Comparison of ENCODE assay signal across 17 cellular contexts in genomic region chr19:1819976-1820255, GRCh38. TPM values are rescaled to one million over a fixed set of nuclear protein-coding genes. Genes with fewer than 3 reads are reported as not detected.
DNase-seq lines count a peak whose midpoint lies in the region; ATAC-seq, FAIRE-seq and TF ChIP-seq lines count a peak whose summit lies in the region.
"Had no signal": no experiment of that assay in that cellular context is flagged by ENCODE, and none has a peak within 500 bp of the region (broad histone marks: within the 10 kb centered on the region; RNA-seq: fewer than 3 reads in every experiment).

No MANE protein-coding gene starts in this region.

- H3K27me3 ChIP-seq in HepG2 (ENCODE audit: control insufficient read depth in 1 of 2, insufficient read depth in 2 of 2, low read length in 2 of 2) (no peaks in the 10 kb centered on the region), right lobe of liver (no peaks in the 10 kb centered on the region), K562 (ENCODE audit: control insufficient read depth in 2 of 2, insufficient read depth in 2 of 2, low read length in 2 of 2) (no peaks in the 10 kb centered on the region), dorsolateral prefrontal cortex (no peaks in the 10 kb centered on the region)

- no peak overlapping the region for H2AFZ ChIP-seq in HepG2 (ENCODE audit: low read length)
- no peak overlapping the region for H2AFZ ChIP-seq in K562 (ENCODE audit: low read depth, low read length)

- TF ChIP-seq RAD21 in HepG2 (CRISPR knock-in tag; IDR thresholded peaks at IDR 0.05): no peak
- TF ChIP-seq RAD21 in K562 (CRISPR knock-in tag; conservative IDR thresholded peaks at IDR 0.05 in 1 of 2, IDR thresholded peaks at IDR 0.05 in 1 of 2): no peak

- no peaks in the 10 kb centered on the region for H3K9me1 ChIP-seq in K562 (ENCODE audit: control insufficient read depth, insufficient read depth, low read length)

- no peaks in the 10 kb centered on the region for H3K9me3 ChIP-seq in HepG2 (ENCODE audit: low read length)
- no peaks in the 10 kb centered on the region for H3K9me3 ChIP-seq in right lobe of liver
- H3K9me3 ChIP-seq in K562 (replicated peaks; ENCODE audit: control insufficient read depth, insufficient read depth, low read depth, low read length): no peaks in the 10 kb centered on the region
- H3K9me3 ChIP-seq: HAP-1 had no signal

- DNase-seq in HepG2 (ENCODE audit: low spot score) (no peak), right lobe of liver (no peak), K562 (ENCODE audit: extremely low read depth in 1 of 4, low spot score in 3 of 4) (no peak), NCI-H1694 treated with DMSO at 0.1 percent for 48 hours (lab: John Stamatoyannopoulos, UW) (no peak), dorsolateral prefrontal cortex (no peak)
- DNase-seq: C1 segment of cervical spinal cord; Calu3; CD4-positive, alpha-beta memory T cell; COR-L47; DMS53; DMS79 treated with DMSO at 0.1 percent for 48 hours; GF-D8; GOT3; HFFc6 had no signal

- H4K20me1 ChIP-seq in HepG2 (ENCODE audit: insufficient read depth, low read length) (no peaks in the 10 kb centered on the region), K562 (replicated peaks; ENCODE audit: control insufficient read depth, insufficient read depth, low read length) (no peaks in the 10 kb centered on the region)

- no CpG with 5 or more reads among the region's 13 CpGs for WGBS in HepG2 (ENCODE audit: low lambda C conversion rate)
- no CpG with 5 or more reads among the region's 13 CpGs for WGBS in right lobe of liver (ENCODE audit: insufficient coverage, low coverage, low lambda C conversion rate, missing lambda C conversion rate)
- WGBS in K562 (ENCODE audit: insufficient coverage, low coverage, missing lambda C conversion rate): 81% methylated on average over 5 of the region's 13 CpGs

- CTCF ChIA-PET in HepG2 (lab: Yijun Ruan, JAX; ENCODE audit: low intra/inter-chr PET ratio, low total read pairs) (no interaction called here), K562 (lab: Yijun Ruan, JAX; ENCODE audit: low intra/inter-chr PET ratio) (no interaction called here)

- in situ Hi-C loops in HepG2 (cut with HindIII; ENCODE audit: extremely low pct_ligation_motif_present, low pct_unique_long_range_greater_than_20kb): loop anchor here (5.0 kb wide), 1 partner anchor 43 kb away; no protein-coding TSS in a partner anchor
- in situ Hi-C loops in K562 (cut with MboI): no loop called here

- intact Hi-C loops in HepG2 (cut with micrococcal nuclease; ENCODE audit: unreplicated experiment): no loop called here
- intact Hi-C loops in right lobe of liver (cut with DNase I): no loop called here
- intact Hi-C loops in K562 (cut with micrococcal nuclease): no loop called here
- intact Hi-C loops in dorsolateral prefrontal cortex (cut with DNase I): no loop called here

- TF ChIP-seq CTCF in HepG2 (CRISPR knock-in tag; IDR thresholded peaks at IDR 0.05) (no peak), right lobe of liver (IDR thresholded peaks at IDR 0.05) (no peak), K562 (IDR thresholded peaks at IDR 0.05 in 2 of 3, conservative IDR thresholded peaks at IDR 0.05 in 1 of 3; ENCODE audit: insufficient read depth in 2 of 3, low read depth in 1 of 3, low read length in 3 of 3) (no peak), dorsolateral prefrontal cortex (IDR thresholded peaks at IDR 0.05 in 54 of 56, conservative IDR thresholded peaks at IDR 0.05 in 2 of 56; ENCODE audit: low read depth in 1 of 56, partially characterized antibody in 56 of 56) (no peak)

- ATAC-seq in HepG2 (no peak), right lobe of liver (no peak), K562 (no peak)

- no peak overlapping the region for H3K4me3 ChIP-seq in HepG2 (replicated peaks in 1 of 3; ENCODE audit: insufficient read depth in 1 of 3, low read depth in 2 of 3, low read length in 3 of 3)
- H3K4me3 ChIP-seq in right lobe of liver: no peak overlapping the region
- no peak overlapping the region for H3K4me3 ChIP-seq in K562
- no peak overlapping the region for H3K4me3 ChIP-seq in dorsolateral prefrontal cortex
- H3K4me3 ChIP-seq: HAP-1 had no signal

- POLR2A ChIA-PET in HepG2 (lab: Yijun Ruan, JAX) (interaction anchor here (0.5 kb wide), 1 partner anchor 109 kb away, joined by 3 read pairs; no protein-coding TSS in a partner anchor), K562 (lab: Yijun Ruan, JAX) (interaction anchor here (0.6 to 1.1 kb wide), 3 partner anchors 11 to 35 kb away, joined by 3 read pairs; no protein-coding TSS in a partner anchor)

- H3K4me1 ChIP-seq in HepG2 (ENCODE audit: insufficient read depth, low read length) (no peaks in the 10 kb centered on the region), right lobe of liver (no peaks in the 10 kb centered on the region), K562 (replicated peaks in 1 of 2; ENCODE audit: control insufficient read depth in 2 of 2, insufficient read depth in 2 of 2, low read length in 2 of 2) (peaks cover 7 to 41% of the 10 kb centered on the region in 2 experiments; a peak in 4 of 5 replicates)
- H3K4me1 ChIP-seq: HAP-1 had no signal

- no peak for TF ChIP-seq POLR2A in HepG2 (IDR thresholded peaks at IDR 0.05; ENCODE audit: insufficient read depth in 1 of 2, low read depth in 2 of 2, low read length in 2 of 2)
- TF ChIP-seq POLR2A in right lobe of liver (IDR thresholded peaks at IDR 0.05): no peak
- TF ChIP-seq POLR2A in K562 (conservative IDR thresholded peaks at IDR 0.05): no peak

- H3K27ac ChIP-seq in HepG2 (ENCODE audit: extremely low read length, insufficient read depth, low read length) (no peak overlapping the region), right lobe of liver (no peak overlapping the region), K562 (ENCODE audit: extremely low read depth, low read depth, low read length) (no peak overlapping the region), dorsolateral prefrontal cortex (no peak overlapping the region)

- H3K36me3 ChIP-seq in HepG2 (replicated peaks in 1 of 2; ENCODE audit: control insufficient read depth in 1 of 2, insufficient read depth in 2 of 2, low read length in 2 of 2): peaks cover 40 to 52% of the 10 kb centered on the region in 2 experiments
- peaks cover 0 to 77% (median 33%) of the 10 kb centered on the region in 4 donors for H3K36me3 ChIP-seq in right lobe of liver
- H3K36me3 ChIP-seq in K562 (ENCODE audit: control insufficient read depth, insufficient read depth, low read length): peaks cover 94% of the 10 kb centered on the region; the same call in 2 of the 3 replicates

- no peak overlapping the region for H3K9ac ChIP-seq in HepG2 (ENCODE audit: insufficient read depth, low read depth, low read length)
- H3K9ac ChIP-seq in K562 (ENCODE audit: insufficient read depth in 1 of 2, low read depth in 2 of 2, low read length in 2 of 2): no peak overlapping the region

- H3K4me2 ChIP-seq in HepG2 (ENCODE audit: low read depth, low read length) (no peak overlapping the region), K562 (ENCODE audit: insufficient read depth, low read length) (no peak overlapping the region)

- FAIRE-seq in HepG2 (lab: Jason Lieb, UNC) (no peak), K562 (lab: Jason Lieb, UNC) (no peak)
- FAIRE-seq: GM12892, H54 had no signal

- TF ChIP-seq EP300 in HepG2 (IDR thresholded peaks at IDR 0.05; ENCODE audit: low read depth in 2 of 2, low read length in 2 of 2) (no peak), HepG2 (CRISPR knock-in tag; IDR thresholded peaks at IDR 0.05; ENCODE audit: borderline replicate concordance) (no peak), K562 (IDR thresholded peaks at IDR 0.05; ENCODE audit: low read length) (no peak)

- no TSS peak for BruUV-seq in HepG2 (replicated peaks; lab: Mats Ljungman, UMichigan)
- no TSS peak for BruUV-seq in K562 (replicated peaks; lab: Mats Ljungman, UMichigan)

- no peaks in the 10 kb centered on the region for H3K79me2 ChIP-seq in HepG2 (ENCODE audit: insufficient read depth, low read length)
- peaks cover 20% of the 10 kb centered on the region for H3K79me2 ChIP-seq in K562 (ENCODE audit: control insufficient read depth, insufficient read depth, low read length)

RNA-seq across cellular contexts. Expression of gene ATP8B3, which starts 7.8 kb away (rescaled TPM):
- total RNA-seq in HepG2 (2016; rRNA removed; fragmentation: Illumina TruSeq; extraction: Trizol) (1.8 and 2.6 TPM in 2 replicates), right lobe of liver (1 to 10 TPM in 5 of 6 experiments, under 1 TPM in 1; 0.86 to 5.7 (median 3.1) TPM), K562 (2014; rRNA removed) (3.2 and 5.0 TPM in 2 replicates), K562 (2014; rRNA removed; fragmentation: Illumina TruSeq; extraction: Trizol) (3.2 and 3.6 TPM in 2 replicates), K562 (2015; rRNA removed; fragmentation: Illumina TruSeq; extraction: Trizol) (3.8 and 4.3 TPM in 2 replicates), K562 (2021) (12.3 and 13.2 TPM in 2 replicates), dorsolateral prefrontal cortex (1 to 10 TPM in 31 of 120 experiments, under 1 TPM in 87, not detected in 2; 0.11 to 2.1 (median 0.64) TPM)
- 0.35 and 0.40 TPM in 2 replicates for total RNA-seq in HepG2 (2016; cell fraction: cytosol; rRNA removed; fragmentation: Illumina TruSeq; extraction: Trizol; ENCODE audit: low read depth)
- 1.8 and 2.6 TPM in 2 replicates for total RNA-seq in HepG2 (2016; cell fraction: insoluble cytoplasmic fraction; rRNA removed; fragmentation: Illumina TruSeq; extraction: Trizol)
- 1.2 and 1.7 TPM in 2 replicates for total RNA-seq in HepG2 (2016; cell fraction: membrane; rRNA removed; fragmentation: Illumina TruSeq; extraction: Trizol)
- 1.9 and 3.5 TPM in 2 replicates for total RNA-seq in HepG2 (2016; cell fraction: nucleus; rRNA removed; fragmentation: Illumina TruSeq; extraction: Trizol)
- polyA plus RNA-seq in HepG2 (2011; rRNA removed) (5.8 and 5.9 TPM in 2 replicates), K562 (2011; rRNA removed) (8.3 and 13.2 TPM in 2 replicates), K562 (2014; fragmentation: Illumina TruSeq; extraction: Trizol) (6.0 and 6.4 TPM in 2 replicates), K562 (2014; fragmentation: Nextera tagmentation; extraction: Ambion mirVana) (1 to 10 TPM; 1.2 to 2.2 TPM), K562 (2014; rRNA removed) (10.1 and 11.9 TPM in 2 replicates)
- 3.8 and 4.8 TPM in 2 replicates for polyA plus RNA-seq in HepG2 (2011; cell fraction: cytosol; rRNA removed)
- 10.6 and 12.8 TPM in 2 replicates for polyA plus RNA-seq in HepG2 (2011; cell fraction: nucleus; rRNA removed)
- polyA plus RNA-seq in HepG2 (2012): 2.4 and 2.5 TPM in 2 replicates
- 0.36 and 0.59 TPM in 2 replicates for polyA plus RNA-seq in HepG2 (2016; cell fraction: cytosol; fragmentation: Illumina TruSeq; extraction: Trizol; ENCODE audit: low read depth)
- polyA plus RNA-seq in HepG2 (2016; cell fraction: insoluble cytoplasmic fraction; fragmentation: Illumina TruSeq; extraction: Trizol; ENCODE audit: low read depth): 1.1 and 2.2 TPM in 2 replicates
- polyA plus RNA-seq in HepG2 (2016; cell fraction: membrane; fragmentation: Illumina TruSeq; extraction: Trizol; ENCODE audit: low read depth): 0.69 and 0.98 TPM in 2 replicates
- polyA plus RNA-seq in HepG2 (2016; cell fraction: nucleus; fragmentation: Illumina TruSeq; extraction: Trizol; ENCODE audit: insufficient read depth, low read depth): 9.6 and 11.4 TPM in 2 replicates
- 10.3 and 16.8 TPM in 2 replicates for polyA minus RNA-seq in HepG2 (2011; rRNA and poly(A)+ RNA removed; ENCODE audit: low replicate concordance)
- polyA minus RNA-seq in HepG2 (2011; cell fraction: cytosol; rRNA and poly(A)+ RNA removed): 4.6 and 5.4 TPM in 2 replicates
- 2.7 and 3.0 TPM in 2 replicates for polyA minus RNA-seq in HepG2 (2011; cell fraction: nucleus; rRNA and poly(A)+ RNA removed)
- 40.7 and 89.4 TPM in 2 replicates for total RNA-seq in K562 (2011; cell fraction: chromatin; rRNA removed; ENCODE audit: low replicate concordance)
- 37.1 and 44.7 TPM in 2 replicates for total RNA-seq in K562 (2011; cell fraction: nucleolus; rRNA removed)
- total RNA-seq in K562 (2011; cell fraction: nucleoplasm; rRNA removed): 35.0 and 38.7 TPM in 2 replicates
- 12.0 and 13.1 TPM in 2 replicates for polyA plus RNA-seq in K562 (2011; cell fraction: cytosol; rRNA removed)
- polyA plus RNA-seq in K562 (2011; cell fraction: nucleus; rRNA removed): 36.1 and 44.4 TPM in 2 replicates
- polyA plus RNA-seq in K562 (2012): 5.6 and 7.6 TPM in 2 replicates
- polyA minus RNA-seq in K562 (2011; rRNA and poly(A)+ RNA removed): 9.7 and 10.4 TPM in 2 replicates
- polyA minus RNA-seq in K562 (2011; cell fraction: cytosol; rRNA and poly(A)+ RNA removed): 7.3 and 10.2 TPM in 2 replicates
- 5.4 and 7.0 TPM in 2 replicates for polyA minus RNA-seq in K562 (2011; cell fraction: nucleus; rRNA and poly(A)+ RNA removed)

RNA-seq across cellular contexts. Expression of gene REXO1, which starts 28.4 kb away (rescaled TPM):
- total RNA-seq in HepG2 (2016; rRNA removed; fragmentation: Illumina TruSeq; extraction: Trizol) (3.0 and 5.0 TPM in 2 replicates), right lobe of liver (10 to 100 TPM in 4 of 6 experiments, 1 to 10 TPM in 2; 8.0 to 17.7 (median 12.6) TPM), K562 (2014; rRNA removed) (15.8 and 21.9 TPM in 2 replicates), K562 (2014; rRNA removed; fragmentation: Illumina TruSeq; extraction: Trizol) (3.5 and 4.5 TPM in 2 replicates), K562 (2015; rRNA removed; fragmentation: Illumina TruSeq; extraction: Trizol) (15.8 and 20.8 TPM in 2 replicates), K562 (2021) (52.4 and 63.3 TPM in 2 replicates), dorsolateral prefrontal cortex (10 to 100 TPM; 33.1 to 84.1 (median 54.4) TPM)
- 1.1 and 3.2 TPM in 2 replicates for total RNA-seq in HepG2 (2016; cell fraction: cytosol; rRNA removed; fragmentation: Illumina TruSeq; extraction: Trizol; ENCODE audit: low read depth)
- 4.1 and 5.2 TPM in 2 replicates for total RNA-seq in HepG2 (2016; cell fraction: insoluble cytoplasmic fraction; rRNA removed; fragmentation: Illumina TruSeq; extraction: Trizol)
- 3.9 and 4.2 TPM in 2 replicates for total RNA-seq in HepG2 (2016; cell fraction: membrane; rRNA removed; fragmentation: Illumina TruSeq; extraction: Trizol)
- 6.0 and 7.6 TPM in 2 replicates for total RNA-seq in HepG2 (2016; cell fraction: nucleus; rRNA removed; fragmentation: Illumina TruSeq; extraction: Trizol)
- polyA plus RNA-seq in HepG2 (2011; rRNA removed) (11.2 and 13.0 TPM in 2 replicates), K562 (2011; rRNA removed) (14.6 and 21.5 TPM in 2 replicates), K562 (2014; fragmentation: Illumina TruSeq; extraction: Trizol) (16.7 and 40.7 TPM in 2 replicates), K562 (2014; fragmentation: Nextera tagmentation; extraction: Ambion mirVana) (under 1 TPM; 0.04 to 0.29 TPM), K562 (2014; rRNA removed) (31.0 and 50.1 TPM in 2 replicates)
- 8.7 and 9.8 TPM in 2 replicates for polyA plus RNA-seq in HepG2 (2011; cell fraction: cytosol; rRNA removed)
- 91.1 and 123 TPM in 2 replicates for polyA plus RNA-seq in HepG2 (2011; cell fraction: nucleus; rRNA removed)
- 13.8 and 15.4 TPM in 2 replicates for polyA plus RNA-seq in HepG2 (2012)
- polyA plus RNA-seq in HepG2 (2016; cell fraction: cytosol; fragmentation: Illumina TruSeq; extraction: Trizol; ENCODE audit: low read depth): 1.7 and 1.8 TPM in 2 replicates
- 7.3 and 10.0 TPM in 2 replicates for polyA plus RNA-seq in HepG2 (2016; cell fraction: insoluble cytoplasmic fraction; fragmentation: Illumina TruSeq; extraction: Trizol; ENCODE audit: low read depth)
- polyA plus RNA-seq in HepG2 (2016; cell fraction: membrane; fragmentation: Illumina TruSeq; extraction: Trizol; ENCODE audit: low read depth): 5.1 and 5.3 TPM in 2 replicates
- polyA plus RNA-seq in HepG2 (2016; cell fraction: nucleus; fragmentation: Illumina TruSeq; extraction: Trizol; ENCODE audit: insufficient read depth, low read depth): 39.5 and 44.1 TPM in 2 replicates
- 16.3 and 19.1 TPM in 2 replicates for polyA minus RNA-seq in HepG2 (2011; rRNA and poly(A)+ RNA removed; ENCODE audit: low replicate concordance)
- polyA minus RNA-seq in HepG2 (2011; cell fraction: cytosol; rRNA and poly(A)+ RNA removed): 5.5 and 7.7 TPM in 2 replicates
- 9.3 and 10.8 TPM in 2 replicates for polyA minus RNA-seq in HepG2 (2011; cell fraction: nucleus; rRNA and poly(A)+ RNA removed)
- total RNA-seq in K562 (2011; cell fraction: chromatin; rRNA removed; ENCODE audit: low replicate concordance): 46.7 and 163 TPM in 2 replicates
- total RNA-seq in K562 (2011; cell fraction: nucleolus; rRNA removed): 112 and 114 TPM in 2 replicates
- 55.0 and 57.6 TPM in 2 replicates for total RNA-seq in K562 (2011; cell fraction: nucleoplasm; rRNA removed)
- polyA plus RNA-seq in K562 (2011; cell fraction: cytosol; rRNA removed): 17.4 and 27.3 TPM in 2 replicates
- polyA plus RNA-seq in K562 (2011; cell fraction: nucleus; rRNA removed): 56.5 and 100 TPM in 2 replicates
- 37.1 and 39.8 TPM in 2 replicates for polyA plus RNA-seq in K562 (2012)
- polyA minus RNA-seq in K562 (2011; rRNA and poly(A)+ RNA removed): 7.4 and 11.2 TPM in 2 replicates
- polyA minus RNA-seq in K562 (2011; cell fraction: cytosol; rRNA and poly(A)+ RNA removed): 23.8 and 34.7 TPM in 2 replicates
- polyA minus RNA-seq in K562 (2011; cell fraction: nucleus; rRNA and poly(A)+ RNA removed): 19.5 and 21.3 TPM in 2 replicates

RNA-seq across cellular contexts. Expression of gene KLF16, which starts 43.5 kb away (rescaled TPM):
- total RNA-seq in HepG2 (2016; rRNA removed; fragmentation: Illumina TruSeq; extraction: Trizol): 6.2 and 6.7 TPM in 2 replicates
- total RNA-seq in HepG2 (2016; cell fraction: cytosol; rRNA removed; fragmentation: Illumina TruSeq; extraction: Trizol; ENCODE audit: low read depth): 2.1 and 2.2 TPM in 2 replicates
- total RNA-seq in HepG2 (2016; cell fraction: insoluble cytoplasmic fraction; rRNA removed; fragmentation: Illumina TruSeq; extraction: Trizol): 5.5 and 5.9 TPM in 2 replicates
- total RNA-seq in HepG2 (2016; cell fraction: membrane; rRNA removed; fragmentation: Illumina TruSeq; extraction: Trizol): 8.3 and 8.9 TPM in 2 replicates
- 4.0 and 4.8 TPM in 2 replicates for total RNA-seq in HepG2 (2016; cell fraction: nucleus; rRNA removed; fragmentation: Illumina TruSeq; extraction: Trizol)
- polyA plus RNA-seq in HepG2 (2011; rRNA removed): 3.5 and 4.7 TPM in 2 replicates
- polyA plus RNA-seq in HepG2 (2011; cell fraction: cytosol; rRNA removed): 3.7 and 7.0 TPM in 2 replicates
- 16.7 and 31.9 TPM in 2 replicates for polyA plus RNA-seq in HepG2 (2011; cell fraction: nucleus; rRNA removed)
- polyA plus RNA-seq in HepG2 (2012): 8.3 and 9.4 TPM in 2 replicates
- 3.2 and 3.4 TPM in 2 replicates for polyA plus RNA-seq in HepG2 (2016; cell fraction: cytosol; fragmentation: Illumina TruSeq; extraction: Trizol; ENCODE audit: low read depth)
- 12.0 and 14.3 TPM in 2 replicates for polyA plus RNA-seq in HepG2 (2016; cell fraction: insoluble cytoplasmic fraction; fragmentation: Illumina TruSeq; extraction: Trizol; ENCODE audit: low read depth)
- polyA plus RNA-seq in HepG2 (2016; cell fraction: membrane; fragmentation: Illumina TruSeq; extraction: Trizol; ENCODE audit: low read depth): 8.9 and 9.3 TPM in 2 replicates
- polyA plus RNA-seq in HepG2 (2016; cell fraction: nucleus; fragmentation: Illumina TruSeq; extraction: Trizol; ENCODE audit: insufficient read depth, low read depth): 11.4 and 12.0 TPM in 2 replicates
- polyA minus RNA-seq in HepG2 (2011; rRNA and poly(A)+ RNA removed; ENCODE audit: low replicate concordance): 3.1 and 9.7 TPM in 2 replicates
- 8.9 and 15.3 TPM in 2 replicates for polyA minus RNA-seq in HepG2 (2011; cell fraction: cytosol; rRNA and poly(A)+ RNA removed)
- polyA minus RNA-seq in HepG2 (2011; cell fraction: nucleus; rRNA and poly(A)+ RNA removed): 2.1 and 2.2 TPM in 2 replicates
- total RNA-seq in right lobe of liver: 10 to 100 TPM in 5 of 6 experiments, 1 to 10 TPM in 1; 9.9 to 23.6 (median 10.8) TPM
- total RNA-seq in K562 (2011; cell fraction: chromatin; rRNA removed; ENCODE audit: low replicate concordance): 5.8 and 14.0 TPM in 2 replicates
- total RNA-seq in K562 (2011; cell fraction: nucleolus; rRNA removed): 11.7 and 16.7 TPM in 2 replicates
- 6.4 and 7.5 TPM in 2 replicates for total RNA-seq in K562 (2011; cell fraction: nucleoplasm; rRNA removed)
- 15.5 and 22.0 TPM in 2 replicates for total RNA-seq in K562 (2014; rRNA removed)
- 3.4 and 3.8 TPM in 2 replicates for total RNA-seq in K562 (2014; rRNA removed; fragmentation: Illumina TruSeq; extraction: Trizol)
- total RNA-seq in K562 (2015; rRNA removed; fragmentation: Illumina TruSeq; extraction: Trizol): 7.9 and 9.4 TPM in 2 replicates
- total RNA-seq in K562 (2021): 59.1 and 60.4 TPM in 2 replicates
- polyA plus RNA-seq in K562 (2011; rRNA removed): 3.7 and 4.8 TPM in 2 replicates
- polyA plus RNA-seq in K562 (2011; cell fraction: cytosol; rRNA removed): 7.1 and 44.8 TPM in 2 replicates
- 14.2 and 29.1 TPM in 2 replicates for polyA plus RNA-seq in K562 (2011; cell fraction: nucleus; rRNA removed)
- polyA plus RNA-seq in K562 (2012): 20.8 and 23.7 TPM in 2 replicates
- 6.8 and 13.1 TPM in 2 replicates for polyA plus RNA-seq in K562 (2014; fragmentation: Illumina TruSeq; extraction: Trizol)
- polyA plus RNA-seq in K562 (2014; fragmentation: Nextera tagmentation; extraction: Ambion mirVana): under 1 TPM; 0.04 to 0.10 TPM
- 15.4 and 27.5 TPM in 2 replicates for polyA plus RNA-seq in K562 (2014; rRNA removed)
- 1.0 and 1.3 TPM in 2 replicates for polyA minus RNA-seq in K562 (2011; rRNA and poly(A)+ RNA removed)
- polyA minus RNA-seq in K562 (2011; cell fraction: cytosol; rRNA and poly(A)+ RNA removed): 15.0 and 25.4 TPM in 2 replicates
- 5.8 and 6.6 TPM in 2 replicates for polyA minus RNA-seq in K562 (2011; cell fraction: nucleus; rRNA and poly(A)+ RNA removed)
- 10 to 100 TPM; 18.4 to 58.7 (median 34.5) TPM for total RNA-seq in dorsolateral prefrontal cortex

Comparison
In these comparisons a context has a peak if more than half of its experiments do, and no peak if none do; other contexts are left out.
1. Of the 241 proteins assayed by ChIP-seq in both HepG2 and K562: peak only in HepG2: none; only in K562: RBFOX2; in both: none; in neither: 240.